Comparison of ENCODE assay signal across 31 cellular contexts in the genomic region with DNA sequence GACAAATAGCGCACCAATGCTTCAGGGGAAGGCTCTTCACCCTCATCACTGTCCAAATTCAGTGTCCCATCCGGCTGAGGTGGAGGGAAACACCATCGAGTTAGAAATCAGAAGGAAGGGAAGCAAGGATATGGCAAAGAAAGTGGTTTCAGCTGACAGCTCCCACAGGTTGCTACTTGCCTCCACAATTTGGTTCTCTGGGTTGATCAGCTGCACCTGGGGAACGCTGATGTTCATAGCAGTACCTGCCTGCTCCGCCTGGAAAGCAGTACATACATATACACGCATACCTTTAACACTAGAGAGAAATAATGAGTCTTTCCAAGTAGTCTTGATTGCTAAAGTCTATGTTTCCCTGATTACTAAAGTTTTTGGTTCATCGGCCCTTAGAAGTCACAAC. TPM values are rescaled to one million over a fixed set of nuclear protein-coding genes. Genes with fewer than 3 reads are reported as not detected.
"Had no signal": no experiment of that assay in that cellular context is flagged by ENCODE, and none has a peak within 500 bp of the region (broad histone marks: within the 10 kb centered on the region; RNA-seq: fewer than 3 reads in every experiment).

No MANE protein-coding gene starts in this region.

- H3K36me3 ChIP-seq: uterus had no signal

- H3K27me3 ChIP-seq: heart left ventricle, left lung, pancreas, sigmoid colon, uterus had no signal

- ATAC-seq: activated T-cell treated with anti-CD3 and anti-CD28 coated beads, Interleukin-2, amount 50 U/mL, for 72 hours; left lung; naive thymus-derived CD4-positive, alpha-beta T cell; pancreas; stimulated activated effector memory CD8-positive, alpha-beta T cell treated with anti-CD3 and anti-CD28 coated beads, Interleukin-12 subunit alpha, Interleukin-12 subunit beta, amount 100 ng/mL, for 72 hours had no signal

- H3K4me3 ChIP-seq: left lung, pancreas, psoas muscle, sigmoid colon, thoracic aorta, uterus had no signal

- H3K27ac ChIP-seq: left lung, pancreas, psoas muscle, sigmoid colon, thoracic aorta, uterus had no signal

- H3K9me3 ChIP-seq: heart left ventricle, left lung, pancreas, psoas muscle, sigmoid colon, thoracic aorta, uterus had no signal

- H3K4me1 ChIP-seq: pancreas, uterus had no signal

- H3K9me3 Mint-ChIP-seq: activated naive CD4-positive, alpha-beta T cell treated with anti-CD3 and anti-CD28 coated beads for 36 hours; activated T-cell treated with anti-CD3 and anti-CD28 coated beads, Interleukin-2, amount 50 U/mL, for 72 hours; central memory CD8-positive, alpha-beta T cell; dendritic cell treated with granulocyte-macrophage colony-stimulating factor and Interleukin-4, amounts not matched to agents 40 ng/mL and 50 ng/mL, for 4 days; naive thymus-derived CD4-positive, alpha-beta T cell; stimulated activated effector memory CD8-positive, alpha-beta T cell treated with anti-CD3 and anti-CD28 coated beads, Interleukin-12 subunit alpha, Interleukin-12 subunit beta, amount 100 ng/mL, for 72 hours; stimulated activated naive CD8-positive, alpha-beta T cell treated with anti-CD3 and anti-CD28 coated beads, Interleukin-15, Interleukin-2, amounts not matched to agents 100 ng/mL and 50 ng/mL, for 24 hours; T-helper 1 cell treated with Interleukin-12 subunit alpha and Interleukin-12 subunit beta and Interleukin-4 antibody, amounts not matched to agents 30 μg/mL and 1 μg/mL, for 36 hours; type B pancreatic cell had no signal

- H3K27me3 Mint-ChIP-seq: central memory CD8-positive, alpha-beta T cell; dendritic cell treated with granulocyte-macrophage colony-stimulating factor and Interleukin-4, amounts not matched to agents 40 ng/mL and 50 ng/mL, for 4 days; naive thymus-derived CD4-positive, alpha-beta T cell; stimulated activated naive CD8-positive, alpha-beta T cell treated with anti-CD3 and anti-CD28 coated beads, Interleukin-15, Interleukin-2, amounts not matched to agents 100 ng/mL and 50 ng/mL, for 24 hours; type B pancreatic cell had no signal

- DNase-seq: activated CD4-positive, alpha-beta T cell treated with anti-CD3 and anti-CD28 coated beads for 1 hour; activated effector memory CD4-positive, alpha-beta T cell treated with anti-CD3 and anti-CD28 coated beads, Interleukin-2, amount 50 U/mL, for 16 hours; activated naive CD4-positive, alpha-beta T cell treated with anti-CD3 and anti-CD28 coated beads for 36 hours; activated T-cell treated with anti-CD3 and anti-CD28 coated beads for 4 hours; activated T-cell treated with anti-CD3 and anti-CD28 coated beads, Interleukin-2, amount 50 U/mL, for 72 hours; amniotic stem cell; effector CD4-positive, alpha-beta T cell; heart left ventricle; left lung; naive thymus-derived CD4-positive, alpha-beta T cell; pancreas; psoas muscle; sigmoid colon; small intestine; stimulated activated CD4-positive, alpha-beta T cell treated with anti-CD3 and anti-CD28 coated beads, Interleukin-4, amount 100 ng/mL, for 24 hours; SW 1271; T1000; uterus had no signal

- H3K4me3 Mint-ChIP-seq: activated naive CD4-positive, alpha-beta T cell treated with anti-CD3 and anti-CD28 coated beads for 36 hours; activated T-cell treated with anti-CD3 and anti-CD28 coated beads, Interleukin-2, amount 50 U/mL, for 72 hours; central memory CD8-positive, alpha-beta T cell; dendritic cell treated with granulocyte-macrophage colony-stimulating factor and Interleukin-4, amounts not matched to agents 40 ng/mL and 50 ng/mL, for 4 days; naive thymus-derived CD4-positive, alpha-beta T cell; stimulated activated effector memory CD8-positive, alpha-beta T cell treated with anti-CD3 and anti-CD28 coated beads, Interleukin-12 subunit alpha, Interleukin-12 subunit beta, amount 100 ng/mL, for 72 hours; stimulated activated naive CD8-positive, alpha-beta T cell treated with anti-CD3 and anti-CD28 coated beads, Interleukin-15, Interleukin-2, amounts not matched to agents 100 ng/mL and 50 ng/mL, for 24 hours; T-helper 1 cell treated with Interleukin-12 subunit alpha and Interleukin-12 subunit beta and Interleukin-4 antibody, amounts not matched to agents 30 μg/mL and 1 μg/mL, for 36 hours; type B pancreatic cell had no signal

- H3K27ac Mint-ChIP-seq: activated naive CD4-positive, alpha-beta T cell treated with anti-CD3 and anti-CD28 coated beads for 36 hours; activated T-cell treated with anti-CD3 and anti-CD28 coated beads, Interleukin-2, amount 50 U/mL, for 72 hours; dendritic cell treated with granulocyte-macrophage colony-stimulating factor and Interleukin-4, amounts not matched to agents 40 ng/mL and 50 ng/mL, for 4 days; stimulated activated naive CD8-positive, alpha-beta T cell treated with anti-CD3 and anti-CD28 coated beads, Interleukin-15, Interleukin-2, amounts not matched to agents 100 ng/mL and 50 ng/mL, for 24 hours; T-helper 1 cell treated with Interleukin-12 subunit alpha and Interleukin-12 subunit beta and Interleukin-4 antibody, amounts not matched to agents 30 μg/mL and 1 μg/mL, for 36 hours; type B pancreatic cell had no signal

RNA-seq across cellular contexts. Expression of gene APOA1, which starts 37.8 kb away (rescaled TPM):
- total RNA-seq: activated naive CD4-positive, alpha-beta T cell treated with anti-CD3 and anti-CD28 coated beads for 36 hours; activated T-cell treated with anti-CD3 and anti-CD28 coated beads, Interleukin-2, amount 50 U/mL, for 72 hours; fibroblast of lung; fibroblast of villous mesenchyme; subcutaneous adipose tissue; thoracic aorta had no signal
- polyA plus RNA-seq: naive thymus-derived CD4-positive, alpha-beta T cell; neural cell had no signal

RNA-seq across cellular contexts. Expression of gene APOC3, which starts 45.5 kb away (rescaled TPM):
- total RNA-seq: activated naive CD4-positive, alpha-beta T cell treated with anti-CD3 and anti-CD28 coated beads for 36 hours; activated T-cell treated with anti-CD3 and anti-CD28 coated beads, Interleukin-2, amount 50 U/mL, for 72 hours; fibroblast of lung; fibroblast of villous mesenchyme; left lung; lung microvascular endothelial cell; naive thymus-derived CD4-positive, alpha-beta T cell; sigmoid colon; subcutaneous adipose tissue; thoracic aorta had no signal
- polyA plus RNA-seq: esophagus; fibroblast of lung; heart left ventricle; naive thymus-derived CD4-positive, alpha-beta T cell; neural cell had no signal

RNA-seq across cellular contexts. Expression of gene APOA4, which starts 52.1 kb away (rescaled TPM):
- total RNA-seq: activated naive CD4-positive, alpha-beta T cell treated with anti-CD3 and anti-CD28 coated beads for 36 hours; activated T-cell treated with anti-CD3 and anti-CD28 coated beads, Interleukin-2, amount 50 U/mL, for 72 hours; fibroblast of lung; fibroblast of villous mesenchyme; heart left ventricle; left lung; lung microvascular endothelial cell; naive thymus-derived CD4-positive, alpha-beta T cell; pancreas; sigmoid colon; subcutaneous adipose tissue; uterus had no signal
- polyA plus RNA-seq: fibroblast of lung; naive thymus-derived CD4-positive, alpha-beta T cell; neural cell had no signal
